12 cellular contexts compared by ENCODE assay signal in genomic region chr11:61756147-61756451, GRCh38. TPM values are rescaled to one million over a fixed set of nuclear protein-coding genes. Genes with fewer than 3 reads are reported as not detected.
DNase-seq lines count a peak whose midpoint lies in the region; ATAC-seq and TF ChIP-seq lines count a peak whose summit lies in the region.
"Had no signal": no experiment of that assay in that cellular context is flagged by ENCODE, and none has a peak within 500 bp of the region (broad histone marks: within the 10 kb centered on the region; RNA-seq: fewer than 3 reads in every experiment).

No MANE protein-coding gene starts in this region.

- H3K27me3 Mint-ChIP-seq in activated T-cell treated with anti-CD3 and anti-CD28 coated beads, Interleukin-2, amount 50 U/mL, for 72 hours (ENCODE audit: low read depth): peaks cover 18% of the 10 kb centered on the region

- peaks cover 62% of the 10 kb centered on the region for H3K4me1 ChIP-seq in mesodermal cell (ENCODE audit: control insufficient read depth, insufficient read depth, low read length, poor library complexity, severe bottlenecking)
- H3K4me1 ChIP-seq in uterus: peaks cover 0 to 3% of the 10 kb centered on the region in 2 donors

- H3K9me3 ChIP-seq in mesodermal cell (ENCODE audit: control insufficient read depth, low read length) (no peaks in the 10 kb centered on the region), uterus (no peaks in the 10 kb centered on the region)
- H3K9me3 ChIP-seq: heart right ventricle had no signal

- no peak overlapping the region for H3K4me3 Mint-ChIP-seq in activated T-cell treated with anti-CD3 and anti-CD28 coated beads, Interleukin-2, amount 50 U/mL, for 72 hours
- H3K4me3 Mint-ChIP-seq: neural crest cell had no signal

- H3K4me1 Mint-ChIP-seq in activated T-cell treated with anti-CD3 and anti-CD28 coated beads, Interleukin-2, amount 50 U/mL, for 72 hours (ENCODE audit: low read depth): peaks cover 27% of the 10 kb centered on the region

- no peak for TF ChIP-seq POLR2A in uterus (IDR thresholded peaks at IDR 0.05)

- in situ Hi-C loops in brain microvascular endothelial cell (cut with HindIII; ENCODE audit: low pct_ligation_motif_present, low sequenced_read_pairs): no loop called here

- H3K4me3 ChIP-seq in brain microvascular endothelial cell (ENCODE audit: low read depth, low read length) (no peak overlapping the region), mesodermal cell (ENCODE audit: extremely low read depth, insufficient read depth, low read length, poor library complexity, severe bottlenecking) (no peak overlapping the region), uterus (no peak overlapping the region)
- H3K4me3 ChIP-seq: heart right ventricle had no signal

- no peaks in the 10 kb centered on the region for H3K9me3 Mint-ChIP-seq in activated T-cell treated with anti-CD3 and anti-CD28 coated beads, Interleukin-2, amount 50 U/mL, for 72 hours
- H3K9me3 Mint-ChIP-seq: neural crest cell had no signal

- DNase-seq in activated T-cell treated with anti-CD3 and anti-CD28 coated beads, Interleukin-2, amount 50 U/mL, for 72 hours: no peak
- DNase-seq in activated T-cell treated with anti-CD3 and anti-CD28 coated beads for 4 hours (no peak), brain microvascular endothelial cell (no peak), uterus (no peak), H4 (ENCODE audit: low spot score) (no peak)
- DNase-seq: heart right ventricle; MM.1S; stimulated activated naive CD4-positive, alpha-beta T cell treated with Interleukin-2 at 50 U/mL for 16 hours had no signal

- H3K27ac ChIP-seq in brain microvascular endothelial cell: peak overlapping the region; percentile 55
- peak overlapping the region; percentile 87 for H3K27ac ChIP-seq in mesodermal cell (ENCODE audit: low read depth, low read length, severe bottlenecking)
- peak overlapping the region; percentile 86 to 91 for H3K27ac ChIP-seq in uterus

- peak overlapping the region; percentile 34 for H3K27ac Mint-ChIP-seq in activated T-cell treated with anti-CD3 and anti-CD28 coated beads, Interleukin-2, amount 50 U/mL, for 72 hours

- intact Hi-C loops in uterus (cut with DNase I; ENCODE audit: low total_unique reads): no loop called here

- no peaks in the 10 kb centered on the region for H3K36me3 Mint-ChIP-seq in activated T-cell treated with anti-CD3 and anti-CD28 coated beads, Interleukin-2, amount 50 U/mL, for 72 hours (ENCODE audit: insufficient read depth in 2 of 2)

- ATAC-seq in activated T-cell treated with anti-CD3 and anti-CD28 coated beads, Interleukin-2, amount 50 U/mL, for 72 hours (replicated peaks in 1 of 2): no peak
- no peak for ATAC-seq in GM19324 (IDR thresholded peaks at IDR 0.05; ENCODE audit: low FRiP score, unreplicated experiment)
- ATAC-seq in HG02610 (IDR thresholded peaks at IDR 0.05; ENCODE audit: unreplicated experiment): no peak
- ATAC-seq: heart right ventricle had no signal

- H3K36me3 ChIP-seq in brain microvascular endothelial cell (replicated peaks) (no peaks in the 10 kb centered on the region), mesodermal cell (ENCODE audit: control insufficient read depth, insufficient read depth, low read length) (peaks cover 12% of the 10 kb centered on the region), uterus (no peaks in the 10 kb centered on the region)
- H3K36me3 ChIP-seq: heart right ventricle had no signal

- no peak for TF ChIP-seq CTCF in brain microvascular endothelial cell (IDR thresholded peaks at IDR 0.05; ENCODE audit: low read depth, low read length, missing control alignments)
- no peak for TF ChIP-seq CTCF in uterus (IDR thresholded peaks at IDR 0.05)

- WGBS in mesodermal cell (ENCODE audit: insufficient coverage in 2 of 2), 2 experiments: 74 to 77% methylated on average over 2 to 3 of the region's 4 CpGs

- H3K27me3 ChIP-seq in brain microvascular endothelial cell (replicated peaks): no peaks in the 10 kb centered on the region
- no peaks in the 10 kb centered on the region for H3K27me3 ChIP-seq in uterus

RNA-seq across cellular contexts. Expression of gene MYRF, which starts 3.7 kb away (rescaled TPM):
- 1 to 10 TPM; 2.2 to 2.9 TPM for total RNA-seq in activated T-cell treated with anti-CD3 and anti-CD28 coated beads, Interleukin-2, amount 50 U/mL, for 72 hours
- 69.9 TPM for polyA plus RNA-seq in mesodermal cell (2013, experiment 1 of 2)
- 71.1 TPM for polyA plus RNA-seq in mesodermal cell (2013, experiment 2 of 2)
- total RNA-seq in uterus: 100 to 1,000 TPM in 1 of 4 donors, 10 to 100 TPM in 2, 1 to 10 TPM in 1; 6.4 to 106 (median 12.7) TPM
- 1.0 and 1.2 TPM in 2 replicates for total RNA-seq in H4 (2014; rRNA removed; shearing (Covaris generic))

RNA-seq across cellular contexts. Expression of gene TMEM258, which starts 36.3 kb away (rescaled TPM):
- 100 to 1,000 TPM; 146 to 169 TPM for total RNA-seq in activated T-cell treated with anti-CD3 and anti-CD28 coated beads, Interleukin-2, amount 50 U/mL, for 72 hours
- polyA plus RNA-seq in mesodermal cell (2013, experiment 1 of 2): 270 TPM
- polyA plus RNA-seq in mesodermal cell (2013, experiment 2 of 2): 257 TPM
- total RNA-seq in uterus: 10 to 100 TPM; 14.6 to 96.9 (median 38.7) TPM
- 133 and 142 TPM in 2 replicates for total RNA-seq in H4 (2014; rRNA removed; shearing (Covaris generic))

RNA-seq across cellular contexts. Expression of gene FEN1, which starts 36.6 kb away (rescaled TPM):
- total RNA-seq in activated T-cell treated with anti-CD3 and anti-CD28 coated beads, Interleukin-2, amount 50 U/mL, for 72 hours: 10 to 100 TPM; 55.4 to 64.7 TPM
- polyA plus RNA-seq in mesodermal cell (2013, experiment 1 of 2): 34.0 TPM
- polyA plus RNA-seq in mesodermal cell (2013, experiment 2 of 2): 29.7 TPM
- 10 to 100 TPM in 1 of 4 donors, 1 to 10 TPM in 2, under 1 TPM in 1; 0.77 to 19.4 (median 6.8) TPM for total RNA-seq in uterus
- 104 and 118 TPM in 2 replicates for total RNA-seq in H4 (2014; rRNA removed; shearing (Covaris generic))
